In genomic region chr3:172154768-172155649, GRCh38 we compare ENCODE assay signal across 9 cellular contexts.
DNase-seq lines count a peak whose midpoint lies in the region; ATAC-seq and TF ChIP-seq lines count a peak whose summit lies in the region.
"Had no signal": no experiment of that assay in that cellular context is flagged by ENCODE, and none has a peak within 500 bp of the region (broad histone marks: within the 10 kb centered on the region; RNA-seq: fewer than 3 reads in every experiment).

No MANE protein-coding gene starts in this region.

- 0 out of 2 replicates have a peak overlapping the region, but pooled peaks have one; percentile 4 for H2BK20ac ChIP-seq in IMR-90 (ENCODE audit: low read depth, low read length)

- no peak overlapping the region for H4K5ac ChIP-seq in IMR-90 (ENCODE audit: low read depth, low read length)

- CTCF ChIA-PET in A673 (lab: Charles Lee), result no interaction called here
- CTCF ChIA-PET in IMR-90 (lab: Yijun Ruan, JAX), result interaction anchor here (0.6 kb wide), 1 partner anchor 148 kb away, joined by 3 read pairs; no protein-coding TSS in a partner anchor

- H3K9me3 ChIP-seq in A673 (ENCODE audit: low read depth, low read length, poor library complexity, severe bottlenecking), result no peaks in the 10 kb centered on the region
- no peaks in the 10 kb centered on the region for H3K9me3 ChIP-seq in IMR-90 (ENCODE audit: control insufficient read depth, insufficient read depth, low read length)
- H3K9me3 ChIP-seq in right lobe of liver, result no peaks in the 10 kb centered on the region

- no peak overlapping the region for H3K9ac ChIP-seq in IMR-90 (ENCODE audit: low read depth, low read length)

- peaks cover 24% of the 10 kb centered on the region for H3K9me1 ChIP-seq in IMR-90 (ENCODE audit: insufficient read depth, low read length)

- dilution Hi-C loops in IMR-90 (cut with HindIII; ENCODE audit: low sequenced_read_pairs, unreplicated experiment), result no loop called here

- TF ChIP-seq CTCF in A673 (conservative IDR thresholded peaks at IDR 0.05; ENCODE audit: low read depth, low read length) (no peak), IMR-90 (conservative IDR thresholded peaks at IDR 0.05; ENCODE audit: low read depth, low read length) (no peak), right lobe of liver (IDR thresholded peaks at IDR 0.05) (no peak)

- H3K36me3 ChIP-seq in A673 (ENCODE audit: insufficient read depth, low read length, poor library complexity, severe bottlenecking), result no peaks in the 10 kb centered on the region
- 0 out of 2 replicates have a peak, but pooled peaks cover 1% of the 10 kb centered on the region for H3K36me3 ChIP-seq in IMR-90 (ENCODE audit: control insufficient read depth, insufficient read depth, low read length)
- H3K36me3 ChIP-seq in right lobe of liver, result no peaks in the 10 kb centered on the region

- H3K18ac ChIP-seq in IMR-90 (ENCODE audit: low read depth, low read length), result peak overlapping the region; percentile 38; the same call in 1 of the 2 replicates

- no peak for TF ChIP-seq POLR2A in IMR-90 (IDR thresholded peaks at IDR 0.05; ENCODE audit: low read depth, low read length)
- no peak for TF ChIP-seq POLR2A in right lobe of liver (IDR thresholded peaks at IDR 0.05)

- ATAC-seq in GM21447 (IDR thresholded peaks at IDR 0.05; ENCODE audit: unreplicated experiment) (peak; percentile 84), IMR-90 (ENCODE audit: low read depth) (no peak), right lobe of liver (peak in 3 of 4 donors; percentile 29 to 55 (median 47))

- POLR2A ChIA-PET in A673 (lab: Charles Lee; ENCODE audit: low non-redundant PET) (interaction anchor here (0.6 kb wide), 1 partner anchor 50 kb away, joined by 14 read pairs; no protein-coding TSS in a partner anchor), IMR-90 (lab: Charles Lee; ENCODE audit: unreplicated experiment) (no interaction called here)

- BruUV-seq in A673 (replicated peaks; lab: Mats Ljungman, UMichigan), result no TSS peak
- BruUV-seq in IMR-90 (replicated peaks; lab: Mats Ljungman, UMichigan), result no TSS peak

- H3K27me3 ChIP-seq in A673 (replicated peaks; ENCODE audit: insufficient read depth, low read depth, low read length, poor library complexity) (no peaks in the 10 kb centered on the region), IMR-90 (ENCODE audit: control insufficient read depth, insufficient read depth, low read length) (no peaks in the 10 kb centered on the region), right lobe of liver (no peaks in the 10 kb centered on the region)

- no peak overlapping the region; the same call in 1 of the 2 replicates for H2BK120ac ChIP-seq in IMR-90 (ENCODE audit: low read depth, low read length)

- H2BK15ac ChIP-seq in IMR-90 (ENCODE audit: low read depth, low read length), result peak overlapping the region; percentile 10; the same call in 1 of the 3 replicates

- H2AFZ ChIP-seq in IMR-90 (replicated peaks; ENCODE audit: low read length, poor library complexity), result no peak overlapping the region

- DNase-seq in A673 (ENCODE audit: low spot score) (no peak), IMR-90 (no peak), right lobe of liver (peak in 1 of 3 donors; percentile 13)
- no peak for DNase-seq in activated T-cell treated with anti-CD3 and anti-CD28 coated beads, Interleukin-2, amount 50 U/mL, for 48 hours
- DNase-seq in stimulated activated CD4-positive, alpha-beta T cell treated with anti-CD3 and anti-CD28 coated beads, Interleukin-4, amount 100 ng/mL, for 1 hour, result no peak
- no peak for DNase-seq in activated CD4-positive, alpha-beta T cell treated with anti-CD3 and anti-CD28 coated beads, Interleukin-2, amount 50 U/mL, for 48 hours
- DNase-seq in stimulated activated CD8-positive, alpha-beta memory T cell treated with anti-CD3 and anti-CD28 coated beads, Interleukin-4, amount 100 ng/mL, for 48 hours, result no peak
- DNase-seq: CD4-positive, CD25-positive, alpha-beta regulatory T cell had no signal

- peak overlapping the region; percentile 10; the same call in 1 of the 2 replicates for H3K4ac ChIP-seq in IMR-90 (ENCODE audit: low read depth, low read length)

- H3K79me1 ChIP-seq in IMR-90 (ENCODE audit: low read depth in 1 of 2, low read length in 2 of 2), result peaks cover 28 to 78% of the 10 kb centered on the region in 2 experiments

- peak overlapping the region; percentile 19; the same call in 1 of the 2 replicates for H3K14ac ChIP-seq in IMR-90 (replicated peaks; ENCODE audit: low read depth, low read length)

- no peak overlapping the region for H3K4me2 ChIP-seq in IMR-90 (ENCODE audit: low read depth, low read length)

- peak overlapping the region; percentile 12 for H2BK5ac ChIP-seq in IMR-90 (ENCODE audit: low read depth, low read length, poor library complexity, severe bottlenecking)

- H3K4me1 ChIP-seq in A673 (ENCODE audit: insufficient read depth, low read length, poor library complexity, severe bottlenecking) (peaks cover 43% of the 10 kb centered on the region), IMR-90 (ENCODE audit: control insufficient read depth, insufficient read depth, low read length) (peaks cover 25% of the 10 kb centered on the region), right lobe of liver (peaks cover 0 to 64% (median 27%) of the 10 kb centered on the region in 4 donors)

- peaks cover 70% of the 10 kb centered on the region for H4K20me1 ChIP-seq in IMR-90 (ENCODE audit: insufficient read depth, low read length)

- H4K8ac ChIP-seq in IMR-90 (ENCODE audit: low read depth in 2 of 2, low read length in 2 of 2), result peak overlapping the region; percentile 18; a peak in 1 of 4 replicates

- H4K91ac ChIP-seq in IMR-90 (ENCODE audit: insufficient read depth, low read depth, low read length), result no peak overlapping the region; the same call in 1 of the 2 replicates

- no peak for TF ChIP-seq RAD21 in IMR-90 (IDR thresholded peaks at IDR 0.05; ENCODE audit: low read length)

- H3K27ac ChIP-seq in A673 (ENCODE audit: low read depth, low read length, poor library complexity, severe bottlenecking) (peak overlapping the region; percentile 63), IMR-90 (ENCODE audit: insufficient read depth, low read length) (peak overlapping the region; percentile 17; the same call in 1 of the 2 replicates), right lobe of liver (peak overlapping the region; percentile 22 to 75 (median 73))

- H3K23ac ChIP-seq in IMR-90 (ENCODE audit: low read depth, low read length), result peak overlapping the region; percentile 50; the same call in 1 of the 2 replicates

- H3K56ac ChIP-seq in IMR-90 (ENCODE audit: extremely low read depth, insufficient read depth, low read length), result no peak overlapping the region

- intact Hi-C loops in A673 (cut with micrococcal nuclease; ENCODE audit: unreplicated experiment), result no loop called here
- intact Hi-C loops in IMR-90 (cut with micrococcal nuclease), result no loop called here
- intact Hi-C loops in right lobe of liver (cut with DNase I), result no loop called here

- H2AK5ac ChIP-seq in IMR-90 (ENCODE audit: low read depth, low read length), result peak overlapping the region; percentile 59

- in situ Hi-C loops in IMR-90 (cut with MboI; ENCODE audit: low sequenced_read_pairs), result no loop called here

- H2AK9ac ChIP-seq in IMR-90 (replicated peaks; ENCODE audit: low read depth, low read length, poor library complexity), result no peak overlapping the region

- WGBS in IMR-90 (ENCODE audit: extremely low coverage in 2 of 2, insufficient read length in 1 of 2), 2 experiments, result 69% methylated on average over 3 of the region's 6 CpGs; no CpG with 5 or more reads in 1 of the 2 experiments
- 65% methylated on average over 6 of the region's 6 CpGs for WGBS in right lobe of liver (ENCODE audit: insufficient coverage, low coverage, low lambda C conversion rate, missing lambda C conversion rate)

- H3K4me3 ChIP-seq in A673 (ENCODE audit: low read depth, low read length, poor library complexity, severe bottlenecking) (no peak overlapping the region), IMR-90 (ENCODE audit: insufficient read depth, low read depth, low read length) (no peak overlapping the region), right lobe of liver (no peak overlapping the region)

TF ChIP-seq in IMR-90, 13 proteins besides CTCF, POLR2A, EP300 and RAD21:
- no peak for TF ChIP-seq CHD1 (IDR thresholded peaks at IDR 0.05; ENCODE audit: low read depth, low read length)
- no peak for TF ChIP-seq CEBPB (IDR thresholded peaks at IDR 0.05; ENCODE audit: low read depth, low read length)
- TF ChIP-seq MXI1 (IDR thresholded peaks at IDR 0.05; ENCODE audit: borderline replicate concordance, low read depth, low read length), result no peak
- no peak for TF ChIP-seq MAZ (IDR thresholded peaks at IDR 0.05; ENCODE audit: borderline replicate concordance, low read depth, low read length)
- TF ChIP-seq FOS (IDR thresholded peaks at IDR 0.05; ENCODE audit: low read depth, low read length), result no peak
- no peak for TF ChIP-seq SMC3 (IDR thresholded peaks at IDR 0.05; ENCODE audit: low read depth, low read length)
- no peak for TF ChIP-seq RCOR1 (IDR thresholded peaks at IDR 0.05; ENCODE audit: insufficient replicate concordance, low read length)
- TF ChIP-seq RFX5 (IDR thresholded peaks at IDR 0.05; ENCODE audit: low read depth, low read length), result no peak
- no peak for TF ChIP-seq MAFK (IDR thresholded peaks at IDR 0.05; ENCODE audit: low read depth, low read length)
- TF ChIP-seq ELK1 (IDR thresholded peaks at IDR 0.05; ENCODE audit: borderline replicate concordance, low read depth, low read length), result no peak
- TF ChIP-seq USF2 (IDR thresholded peaks at IDR 0.05; ENCODE audit: low read depth, low read length), result no peak
- no peak for TF ChIP-seq NFE2L2 (IDR thresholded peaks at IDR 0.05; ENCODE audit: low read depth, low read length)
- no peak for TF ChIP-seq BHLHE40 (IDR thresholded peaks at IDR 0.05; ENCODE audit: low read depth, low read length)

Comparison
In these comparisons a context has a peak if more than half of its experiments do, and no peak if none do; other contexts are left out.
1. H3K27ac ChIP-seq: peak in every context shown above with its lines; median percentile 73 in right lobe of liver; 63 in A673; 17 in IMR-90.